Comparison of ENCODE assay signal across 20 cellular contexts in the genomic region with DNA sequence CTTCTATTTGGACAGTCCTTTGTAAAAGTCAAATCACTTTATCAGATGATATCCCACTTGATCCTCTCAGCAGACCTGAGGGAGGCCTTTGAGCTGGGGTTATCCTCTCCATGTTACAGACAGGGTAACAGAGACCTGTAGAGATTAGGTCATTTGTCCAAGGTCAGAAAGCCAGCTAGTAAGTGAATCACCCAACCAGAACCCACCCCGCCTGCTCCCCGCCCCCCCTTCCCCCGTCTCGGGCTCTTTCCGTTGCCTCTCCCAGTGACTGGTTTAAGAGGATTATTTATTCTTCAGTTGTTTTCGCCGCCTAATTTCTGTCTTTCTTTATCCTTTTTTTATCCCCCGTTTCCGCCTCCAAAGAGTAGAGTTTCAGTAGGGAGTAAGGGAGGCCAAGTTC.
"Had no signal": no experiment of that assay in that cellular context is flagged by ENCODE, and none has a peak within 500 bp of the region (broad histone marks: within the 10 kb centered on the region; RNA-seq: fewer than 3 reads in every experiment).

No MANE protein-coding gene starts in this region.

- H3K27me3 ChIP-seq: esophagus muscularis mucosa, ovary, thyroid gland had no signal

- H3K9me3 ChIP-seq: esophagus muscularis mucosa, ovary, psoas muscle, thyroid gland had no signal

- H3K27ac ChIP-seq: esophagus muscularis mucosa, ovary, psoas muscle, thyroid gland had no signal

- H3K4me1 ChIP-seq: esophagus muscularis mucosa, psoas muscle had no signal

- DNase-seq: activated CD4-positive, alpha-beta T cell treated with anti-CD3 and anti-CD28 coated beads, Interleukin-2, amount 50 U/mL, for 1 hour; activated CD4-positive, CD25-positive, alpha-beta regulatory T cell; activated CD8-positive, alpha-beta memory T cell treated with anti-CD3 and anti-CD28 coated beads, Interleukin-2, amount 50 U/mL, for 4 hours; activated effector memory CD4-positive, alpha-beta T cell treated with Interleukin-2 at 50 U/mL for 16 hours; activated naive CD4-positive, alpha-beta T cell treated with anti-CD3 and anti-CD28 coated beads, Interleukin-2, amount 10 ng/mL, durations not matched to agents 7 days and 5 days; activated naive CD8-positive, alpha-beta T cell treated with anti-CD3 and anti-CD28 coated beads, Interleukin-2, amount 50 U/mL, for 24 hours; activated T-cell treated with anti-CD3 and anti-CD28 coated beads, Interleukin-2, amount 50 U/mL, for 48 hours; aorta; effector CD4-positive, alpha-beta T cell; hippocampal formation; naive thymus-derived CD4-positive, alpha-beta T cell; ovary; psoas muscle; stimulated activated CD4-positive, alpha-beta T cell treated with anti-CD3 and anti-CD28 coated beads, Interleukin-4, amount 100 ng/mL, for 4 hours; stimulated activated naive B cell treated with anti-CD40 and anti-IgM and Interleukin-4, amounts not matched to agents 10 μg/mL and 1 μg/mL and 100 μg/mL, for 72 hours; T-helper 1 cell; T-helper 9 cell; thyroid gland had no signal

- H3K36me3 ChIP-seq: esophagus muscularis mucosa, ovary, thyroid gland had no signal

- H3K4me3 ChIP-seq: esophagus muscularis mucosa, ovary, psoas muscle, thyroid gland had no signal

- ATAC-seq: activated naive CD8-positive, alpha-beta T cell treated with anti-CD3 and anti-CD28 coated beads, Interleukin-2, amount 50 U/mL, for 24 hours; naive thymus-derived CD4-positive, alpha-beta T cell; psoas muscle; sciatic nerve; stimulated activated naive B cell treated with anti-CD40 and anti-IgM and Interleukin-4, amounts not matched to agents 10 μg/mL and 1 μg/mL and 100 μg/mL, for 72 hours had no signal
